Comparison of ENCODE assay signal across 8 cellular contexts in the genomic region with DNA sequence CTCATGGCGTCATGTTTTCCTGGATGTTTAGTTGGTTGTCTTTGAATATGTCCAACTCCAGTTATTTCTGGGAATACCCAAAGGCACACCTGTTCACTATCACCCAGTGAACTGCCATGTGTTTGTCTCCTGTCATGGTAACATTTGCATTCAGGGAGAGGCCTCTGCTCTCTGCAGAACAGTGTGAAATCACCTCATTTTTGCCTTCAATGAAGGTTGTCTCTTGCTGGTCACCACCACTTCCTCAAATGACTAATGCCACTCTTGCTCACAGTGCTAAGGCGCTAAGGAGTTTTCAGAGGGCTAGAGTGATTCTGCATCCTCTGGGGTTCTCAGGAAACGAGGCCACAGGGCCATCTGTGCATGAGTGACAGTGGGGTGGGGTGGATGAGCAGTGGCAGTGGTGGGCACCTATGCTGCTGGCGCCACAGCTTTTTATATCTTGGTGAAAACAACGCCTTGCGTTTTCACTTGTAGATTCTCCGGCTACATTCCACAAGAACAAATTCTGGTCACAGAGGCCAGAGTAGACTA.
DNase-seq lines count a peak whose midpoint lies in the region; ATAC-seq and TF ChIP-seq lines count a peak whose summit lies in the region.

No MANE protein-coding gene starts in this region.

- H3K4me3 ChIP-seq in right atrium auricular region: no peak overlapping the region

- DNase-seq in NOMO-1 treated with dmso at 0.1 percent for 144 hours (lab: John Stamatoyannopoulos, UW; ENCODE audit: unreplicated experiment): peak; percentile 83
- peak; percentile 25 for DNase-seq in activated T-cell treated with anti-CD3 and anti-CD28 coated beads for 1 hour (ENCODE audit: low read depth)
- no peak for DNase-seq in right atrium auricular region (ENCODE audit: low spot score)
- DNase-seq in stimulated activated CD8-positive, alpha-beta memory T cell treated with anti-CD3 and anti-CD28 coated beads, Interleukin-12 subunit alpha, Interleukin-12 subunit beta, amount 100 ng/mL, for 1 hour (ENCODE audit: low read depth): peak; percentile 36
- DNase-seq in left lobe of liver (ENCODE audit: low spot score): no peak
- DNase-seq in DMS 273 treated with DMSO at 0.1 percent for 48 hours (lab: John Stamatoyannopoulos, UW): no peak

- no peaks in the 10 kb centered on the region for H3K9me3 ChIP-seq in right atrium auricular region

- no peaks in the 10 kb centered on the region for H3K27me3 ChIP-seq in right atrium auricular region

- no peak for TF ChIP-seq CTCF in right atrium auricular region (IDR thresholded peaks at IDR 0.05)

- ATAC-seq in GM18505 (IDR thresholded peaks at IDR 0.05; ENCODE audit: unreplicated experiment): peak; percentile 85
- peak; percentile 87 for ATAC-seq in HG02642 (IDR thresholded peaks at IDR 0.05; ENCODE audit: poor library complexity, unreplicated experiment)
- ATAC-seq in left lobe of liver: no peak

- H3K27ac ChIP-seq in right atrium auricular region: peak overlapping the region; percentile 85 to 91

- H3K4me1 ChIP-seq in right atrium auricular region: peaks cover 0 to 30% of the 10 kb centered on the region in 2 donors

- H3K36me3 ChIP-seq in right atrium auricular region: no peaks in the 10 kb centered on the region

- TF ChIP-seq POLR2A in GM18505 (IDR thresholded peaks at IDR 0.05; ENCODE audit: borderline replicate concordance, extremely low read depth, insufficient read depth, insufficient read length): peak; percentile 66

Comparison
In these comparisons a context has a peak if more than half of its experiments do, and no peak if none do; other contexts are left out.
1. DNase-seq: peak in NOMO-1 treated with dmso at 0.1 percent for 144 hours (single experiment), activated T-cell treated with anti-CD3 and anti-CD28 coated beads for 1 hour (single experiment) and stimulated activated CD8-positive, alpha-beta memory T cell treated with anti-CD3 and anti-CD28 coated beads, Interleukin-12 subunit alpha, Interleukin-12 subunit beta, amount 100 ng/mL, for 1 hour (single experiment); none in right atrium auricular region (single experiment), left lobe of liver (single experiment) and DMS 273 treated with DMSO at 0.1 percent for 48 hours (single experiment).